ENCODE assay signal across 8 cellular contexts in the genomic region with DNA sequence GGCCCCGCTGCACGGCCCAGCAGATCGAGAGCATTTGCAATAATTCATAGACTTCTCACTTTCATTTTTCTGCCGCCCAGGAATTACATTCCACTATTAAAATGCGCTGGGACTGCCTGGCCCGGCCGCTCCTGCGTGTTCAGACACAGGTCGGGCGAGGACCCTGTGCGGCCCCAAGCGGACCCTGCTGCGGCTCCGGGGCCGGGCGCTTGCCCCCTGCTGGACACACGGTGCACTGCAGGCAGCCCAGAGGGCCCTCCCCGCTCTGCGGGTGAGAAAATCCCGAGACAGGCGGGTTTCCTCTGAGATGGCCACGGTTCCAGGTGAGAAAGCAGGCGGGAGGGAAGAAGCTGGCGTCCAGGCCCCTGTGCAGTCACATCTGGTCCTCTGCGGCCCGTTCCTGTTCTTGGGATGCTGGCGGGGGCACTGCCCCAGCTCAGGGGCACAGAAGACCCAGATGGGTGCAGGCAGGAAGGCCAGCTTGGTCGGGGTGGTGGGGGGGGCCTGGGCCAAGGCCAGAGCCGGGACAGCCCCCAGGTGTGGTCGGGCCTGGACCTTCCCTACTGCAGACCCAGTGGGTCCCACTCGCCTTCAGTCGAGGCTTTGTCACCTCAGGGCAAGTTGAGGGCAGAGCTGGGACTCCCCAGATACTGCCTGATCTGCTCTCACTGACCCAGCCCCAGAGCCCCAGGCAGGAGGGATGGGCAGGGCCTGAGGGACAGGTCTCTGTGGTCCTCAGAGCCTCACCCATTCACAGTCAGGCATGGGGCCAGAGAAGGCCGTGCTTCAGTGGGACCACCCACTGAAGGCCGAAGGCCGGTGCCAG.
DNase-seq lines count a peak whose midpoint lies in the region; ATAC-seq and TF ChIP-seq lines count a peak whose summit lies in the region.
"Not testable (repeated sequence)": the region's sequence is repeated elsewhere in the genome, so short reads cannot be mapped to it uniquely, and the experiment has no call there.

No MANE protein-coding gene starts in this region.

- H3K9me3 Mint-ChIP-seq in WTC11; activated naive CD4-positive, alpha-beta T cell treated with anti-CD3 and anti-CD28 coated beads, Interleukin-2, amount 50 U/mL, for 24 hours: not testable (repeated sequence)

- TF ChIP-seq CTCF in A673 (conservative IDR thresholded peaks at IDR 0.05; ENCODE audit: low read depth, low read length) (peak; percentile 85), MM.1S (IDR thresholded peaks at IDR 0.05; ENCODE audit: low read length) (peak; percentile 62), WTC11 (IDR thresholded peaks at IDR 0.05) (peak; percentile 99), fibroblast of pulmonary artery (IDR thresholded peaks at IDR 0.05; ENCODE audit: low read length, missing control alignments) (peak; percentile 62)

- peak overlapping the region; percentile 39; the same call in 1 of the 2 replicates for H3K4me2 ChIP-seq in MM.1S (ENCODE audit: low read depth, low read length)

- not testable (repeated sequence) for BruUV-seq in A673 (replicated peaks; lab: Mats Ljungman, UMichigan)

- peak overlapping the region; percentile 81; the same call in 1 of the 2 replicates for H3K27ac Mint-ChIP-seq in WTC11
- H3K27ac Mint-ChIP-seq in activated naive CD4-positive, alpha-beta T cell treated with anti-CD3 and anti-CD28 coated beads, Interleukin-2, amount 50 U/mL, for 24 hours = not testable (repeated sequence)

- H3K9ac ChIP-seq in MM.1S (ENCODE audit: low read length); muscle layer of colon (ENCODE audit: low read length): not testable (repeated sequence)

- not testable (repeated sequence) for H2AFZ ChIP-seq in MM.1S (ENCODE audit: low read length)

- not testable (repeated sequence) for H3K4me1 ChIP-seq in A673 (ENCODE audit: insufficient read depth, low read length, poor library complexity, severe bottlenecking); MM.1S (ENCODE audit: low read length); muscle layer of colon (ENCODE audit: insufficient read depth, low read length)

- H3K36me3 Mint-ChIP-seq in WTC11; activated naive CD4-positive, alpha-beta T cell treated with anti-CD3 and anti-CD28 coated beads, Interleukin-2, amount 50 U/mL, for 24 hours: not testable (repeated sequence)

- H3K4me1 Mint-ChIP-seq in WTC11 = not testable (repeated sequence)
- peaks cover 26% of the 10 kb centered on the region for H3K4me1 Mint-ChIP-seq in activated naive CD4-positive, alpha-beta T cell treated with anti-CD3 and anti-CD28 coated beads, Interleukin-2, amount 50 U/mL, for 24 hours

- not testable (repeated sequence) for H3K27me3 Mint-ChIP-seq in WTC11 (ENCODE audit: low read depth); activated naive CD4-positive, alpha-beta T cell treated with anti-CD3 and anti-CD28 coated beads, Interleukin-2, amount 50 U/mL, for 24 hours

- not testable (repeated sequence) for H3K27ac ChIP-seq in A673 (ENCODE audit: low read depth, low read length, poor library complexity, severe bottlenecking); MM.1S (ENCODE audit: low read length)
- H3K27ac ChIP-seq in muscle layer of colon (ENCODE audit: low read depth, low read length) = peak overlapping the region; percentile 13

- ATAC-seq in GM18498 (IDR thresholded peaks at IDR 0.05; ENCODE audit: unreplicated experiment) = peak; percentile 48
- ATAC-seq in WTC11 = peak; percentile 95

- DNase-seq in A673 (ENCODE audit: low spot score) = peak; percentile 32
- not testable (repeated sequence) for DNase-seq in MM.1S
- DNase-seq in WTC11 (ENCODE audit: low spot score) = peak; percentile 88
- DNase-seq in fibroblast of pulmonary artery (ENCODE audit: low read depth) = peak; percentile 28
- DNase-seq in stimulated activated CD4-positive, alpha-beta T cell treated with anti-CD3 and anti-CD28 coated beads, TNF-alpha, amount 100 ng/mL, for 1 hour (ENCODE audit: low read depth in 3 of 3, low spot score in 1 of 3) = peak; percentile 18 to 59 (median 39)

- H3K9me2 ChIP-seq in MM.1S (replicated peaks; ENCODE audit: insufficient read depth, low read length) = not testable (repeated sequence)

- H3K79me2 ChIP-seq in MM.1S (ENCODE audit: low read length) = not testable (repeated sequence)

- not testable (repeated sequence) for H3K4me3 Mint-ChIP-seq in WTC11
- H3K4me3 Mint-ChIP-seq in activated naive CD4-positive, alpha-beta T cell treated with anti-CD3 and anti-CD28 coated beads, Interleukin-2, amount 50 U/mL, for 24 hours = peak overlapping the region; percentile 6

- POLR2A ChIA-PET in A673 (lab: Charles Lee; ENCODE audit: low non-redundant PET) = not testable (repeated sequence)
- POLR2A ChIA-PET in WTC11 (lab: Charles Lee) = interaction anchor here (0.6 to 1.4 kb wide), 2 partner anchors 17 to 201 kb away, joined by 3 read pairs; no protein-coding TSS in a partner anchor

- H3K27me3 ChIP-seq in A673 (replicated peaks; ENCODE audit: insufficient read depth, low read depth, low read length, poor library complexity) = not testable (repeated sequence)
- H3K27me3 ChIP-seq in MM.1S (replicated peaks; ENCODE audit: insufficient read depth, low read length) = peaks cover 17% of the 10 kb centered on the region
- H3K27me3 ChIP-seq in muscle layer of colon (ENCODE audit: control insufficient read depth in 1 of 2, insufficient read depth in 2 of 2, low read length in 2 of 2) = peaks cover 0 to 18% of the 10 kb centered on the region in 2 donors

- H3K36me3 ChIP-seq in A673 (ENCODE audit: insufficient read depth, low read length, poor library complexity, severe bottlenecking); MM.1S (replicated peaks; ENCODE audit: insufficient read depth, low read length); muscle layer of colon (ENCODE audit: insufficient read depth, low read length): not testable (repeated sequence)

- not testable (repeated sequence) for H4K20me1 ChIP-seq in MM.1S (ENCODE audit: insufficient read depth, low read length)

- intact Hi-C loops in A673 (cut with micrococcal nuclease; ENCODE audit: unreplicated experiment) = not testable (repeated sequence)

- H3K4me3 ChIP-seq in A673 (ENCODE audit: low read depth, low read length, poor library complexity, severe bottlenecking); fibroblast of pulmonary artery (replicated peaks; ENCODE audit: low read depth, low read length): not testable (repeated sequence)
- H3K4me3 ChIP-seq in MM.1S (ENCODE audit: low read length) (peak overlapping the region; percentile 37), muscle layer of colon (ENCODE audit: low read depth in 1 of 2, low read length in 2 of 2) (peak overlapping the region in 1 of 2 donors; percentile 43)

- not testable (repeated sequence) for H3F3A ChIP-seq in MM.1S (ENCODE audit: insufficient read depth, low read length)

- CTCF ChIA-PET in A673 (lab: Charles Lee) = not testable (repeated sequence)
- CTCF ChIA-PET in WTC11 (lab: Charles Lee) = interaction anchor here (0.6 to 2.2 kb wide), 31 partner anchors 10 to 516 kb away, joined by 3 to 11 read pairs (median 4); no protein-coding TSS in a partner anchor

- not testable (repeated sequence) for H3K9me3 ChIP-seq in A673 (ENCODE audit: low read depth, low read length, poor library complexity, severe bottlenecking); MM.1S (replicated peaks; ENCODE audit: insufficient read depth, low read length); muscle layer of colon (ENCODE audit: low read length)

TF ChIP-seq in WTC11, 78 proteins besides CTCF, POLR2A, EP300 and RAD21:
- TF ChIP-seq, protein P1, sequence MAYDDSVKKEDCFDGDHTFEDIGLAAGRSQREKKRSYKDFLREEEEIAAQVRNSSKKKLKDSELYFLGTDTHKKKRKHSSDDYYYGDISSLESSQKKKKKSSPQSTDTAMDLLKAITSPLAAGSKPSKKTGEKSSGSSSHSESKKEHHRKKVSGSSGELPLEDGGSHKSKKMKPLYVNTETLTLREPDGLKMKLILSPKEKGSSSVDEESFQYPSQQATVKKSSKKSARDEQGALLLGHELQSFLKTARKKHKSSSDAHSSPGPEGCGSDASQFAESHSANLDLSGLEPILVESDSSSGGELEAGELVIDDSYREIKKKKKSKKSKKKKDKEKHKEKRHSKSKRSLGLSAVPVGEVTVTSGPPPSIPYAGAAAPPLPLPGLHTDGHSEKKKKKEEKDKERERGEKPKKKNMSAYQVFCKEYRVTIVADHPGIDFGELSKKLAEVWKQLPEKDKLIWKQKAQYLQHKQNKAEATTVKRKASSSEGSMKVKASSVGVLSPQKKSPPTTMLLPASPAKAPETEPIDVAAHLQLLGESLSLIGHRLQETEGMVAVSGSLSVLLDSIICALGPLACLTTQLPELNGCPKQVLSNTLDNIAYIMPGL (CRISPR knock-in tag; IDR thresholded peaks at IDR 0.05) = peak; percentile 57; the same call in 1 of the 2 replicates
